Comparison of ENCODE assay signal across 29 cellular contexts in genomic region chr9:33184947-33185346, GRCh38. TPM values are rescaled to one million over a fixed set of nuclear protein-coding genes. Genes with fewer than 3 reads are reported as not detected.
DNase-seq lines count a peak whose midpoint lies in the region; ATAC-seq, FAIRE-seq and TF ChIP-seq lines count a peak whose summit lies in the region.
"Had no signal": no experiment of that assay in that cellular context is flagged by ENCODE, and none has a peak within 500 bp of the region (broad histone marks: within the 10 kb centered on the region; RNA-seq: fewer than 3 reads in every experiment).

No MANE protein-coding gene starts in this region.

- H2AFZ ChIP-seq in keratinocyte (ENCODE audit: control insufficient read depth, low read length), result peak overlapping the region; percentile 72
- H2AFZ ChIP-seq: parathyroid adenoma had no signal

- no peaks in the 10 kb centered on the region for H4K20me1 ChIP-seq in keratinocyte (ENCODE audit: control insufficient read depth, extremely low read depth, insufficient read depth, low read length)

- dilution Hi-C loops in keratinocyte (cut with MboI; ENCODE audit: extremely low pct_ligation_motif_present, low sequenced_read_pairs), result no loop called here

- ATAC-seq in GM19395 (IDR thresholded peaks at IDR 0.05; ENCODE audit: unreplicated experiment), result no peak
- ATAC-seq: gastroesophageal sphincter, GM12878, natural killer cell had no signal

- no peaks in the 10 kb centered on the region for H3K9me1 ChIP-seq in keratinocyte (ENCODE audit: control insufficient read depth, extremely low read depth, insufficient read depth, low read length)

- TF ChIP-seq CTCF in AG04450 (IDR thresholded peaks at IDR 0.05; ENCODE audit: low read depth, low read length) (no peak), keratinocyte (optimal IDR thresholded peaks at IDR 0.05 in 1 of 3, IDR thresholded peaks at IDR 0.05 in 1 of 3, conservative IDR thresholded peaks at IDR 0.05 in 1 of 3; ENCODE audit: extremely low read depth in 1 of 3, insufficient read depth in 2 of 3, low read length in 3 of 3) (no peak)

- H3K27ac ChIP-seq in AG04450 (ENCODE audit: low read depth, low read length) (peak overlapping the region; percentile 11), keratinocyte (ENCODE audit: control insufficient read depth, insufficient read depth, low read length) (peak overlapping the region; percentile 85)
- H3K27ac ChIP-seq: gastroesophageal sphincter, parathyroid adenoma, right lobe of liver, suprapubic skin had no signal

- DNase-seq in AG04450 (ENCODE audit: low read depth, low spot score) (no peak), NCI-H226 (peak; percentile 49), dedifferentiated amniotic fluid mesenchymal stem cell (ENCODE audit: extremely low spot score) (peak; percentile 86), keratinocyte (ENCODE audit: low read depth, low spot score) (no peak), ecto neural progenitor cell (ENCODE audit: low spot score) (no peak), NCI-H146 treated with DMSO at 0.1 percent for 48 hours (lab: John Stamatoyannopoulos, UW; ENCODE audit: unreplicated experiment) (no peak), LoVo (ENCODE audit: low spot score) (no peak)
- DNase-seq: activated CD4-positive, CD25-positive, alpha-beta regulatory T cell treated with anti-CD3 and anti-CD28 coated beads, Interleukin-2, amount 50 U/mL, for 72 hours; activated T-cell treated with anti-CD3 and anti-CD28 coated beads, Interleukin-2, amount 50 U/mL, for 48 hours; CD4-positive, CD25-positive, alpha-beta regulatory T cell; DMS153; GOT3; Kasumi-1; kidney glomerular epithelial cell; natural killer cell; NCI-H1105 treated with DMSO at 0.1 percent for 48 hours; NCI-H2081 treated with DMSO at 0.1 percent for 48 hours; NCI-H510A treated with DMSO at 0.1 percent for 48 hours; right lobe of liver; SHP77; stimulated activated CD4-positive, alpha-beta T cell treated with anti-CD3 and anti-CD28 coated beads, Interleukin-15, amount 100 ng/mL, for 24 hours; SW 1271 had no signal

- no peaks in the 10 kb centered on the region for H3K36me3 ChIP-seq in keratinocyte (ENCODE audit: control insufficient read depth in 2 of 2, extremely low read depth in 1 of 2, insufficient read depth in 2 of 2, low read length in 2 of 2)
- H3K36me3 ChIP-seq: gastroesophageal sphincter, right lobe of liver, suprapubic skin had no signal

- H3K9me3 ChIP-seq in AG04450 (ENCODE audit: control insufficient read depth, insufficient read depth, low read length) (no peaks in the 10 kb centered on the region), keratinocyte (ENCODE audit: control insufficient read depth, low read depth, low read length) (no peaks in the 10 kb centered on the region)
- H3K9me3 ChIP-seq: gastroesophageal sphincter, right lobe of liver, suprapubic skin had no signal

- H3K4me3 ChIP-seq in AG04450 (ENCODE audit: low read depth, low read length) (no peak overlapping the region), keratinocyte (ENCODE audit: control insufficient read depth in 2 of 3, extremely low read depth in 1 of 3, insufficient read depth in 2 of 3, low read depth in 1 of 3, low read length in 3 of 3) (peak overlapping the region in 1 of 3 experiments; percentile 1)
- H3K4me3 ChIP-seq: gastroesophageal sphincter, GM12878, right lobe of liver, suprapubic skin had no signal

- H3K27me3 ChIP-seq in AG04450 (ENCODE audit: control insufficient read depth, insufficient read depth, low read length) (no peaks in the 10 kb centered on the region), keratinocyte (ENCODE audit: control insufficient read depth, extremely low read depth, insufficient read depth, low read length) (no peaks in the 10 kb centered on the region)
- H3K27me3 ChIP-seq: gastroesophageal sphincter, right lobe of liver, suprapubic skin had no signal

- peaks cover 61% of the 10 kb centered on the region for H3K4me1 ChIP-seq in keratinocyte (ENCODE audit: control insufficient read depth, extremely low read depth, insufficient read depth, low read length)

- no peaks in the 10 kb centered on the region for H3K79me2 ChIP-seq in keratinocyte (ENCODE audit: control insufficient read depth, insufficient read depth, low read length)
- H3K79me2 ChIP-seq: parathyroid adenoma had no signal

- H3K4me2 ChIP-seq in keratinocyte (ENCODE audit: control insufficient read depth, extremely low read depth, insufficient read depth, low read depth, low read length), result peak overlapping the region; percentile 43

- POLR2A ChIA-PET in AG04450 (lab: Yijun Ruan, JAX), result no interaction called here

- CTCF ChIA-PET in AG04450 (lab: Charles Lee), result no interaction called here

- peak; percentile 80 for FAIRE-seq in keratinocyte (lab: Jason Lieb, UNC)
- FAIRE-seq: astrocyte, endometrium, GM12878 had no signal

- peak overlapping the region; percentile 58 for H3K9ac ChIP-seq in keratinocyte (ENCODE audit: control insufficient read depth, extremely low read depth, insufficient read depth, low read length)
- H3K9ac ChIP-seq: parathyroid adenoma had no signal

RNA-seq across cellular contexts. Expression of gene B4GALT1, which starts 17.8 kb away (rescaled TPM):
- polyA plus RNA-seq in AG04450 (2011; rRNA removed), result 55.3 and 57.0 TPM in 2 replicates
- polyA minus RNA-seq in AG04450 (2011; rRNA and poly(A)+ RNA removed), result 64.4 and 70.9 TPM in 2 replicates
- 54.3 to 82.9 TPM (median 55.1 TPM) in 3 replicates for polyA plus RNA-seq in keratinocyte
- polyA plus RNA-seq in keratinocyte (2011; ENCODE audit: low read depth), result 9.5 TPM
- 57.6 and 65.9 TPM in 2 replicates for polyA plus RNA-seq in keratinocyte (2011; cell fraction: cytosol; rRNA removed)
- 114 and 120 TPM in 2 replicates for polyA plus RNA-seq in keratinocyte (2011; cell fraction: nucleus; rRNA removed)
- 60.2 and 84.0 TPM in 2 replicates for polyA plus RNA-seq in keratinocyte (2012; ENCODE audit: low replicate concordance)
- 112 to 184 TPM (median 118 TPM) in 3 replicates for polyA minus RNA-seq in keratinocyte
- 89.8 TPM for polyA minus RNA-seq in keratinocyte (2011; cell fraction: cytosol; rRNA and poly(A)+ RNA removed)
- polyA minus RNA-seq in keratinocyte (2011; cell fraction: nucleus; rRNA and poly(A)+ RNA removed), result 109 and 160 TPM in 2 replicates

RNA-seq across cellular contexts. Expression of gene SPINK4, which starts 55.0 kb away (rescaled TPM):
- polyA plus RNA-seq in AG04450 (2011; rRNA removed) (not detected in 2 replicates), keratinocyte (0.85 TPM in 1 of 3 replicates, not detected in the others)
- polyA minus RNA-seq in AG04450 (2011; rRNA and poly(A)+ RNA removed), result not detected in 2 replicates
- polyA plus RNA-seq in keratinocyte (2011; ENCODE audit: low read depth), result not detected
- not detected in 2 replicates for polyA plus RNA-seq in keratinocyte (2011; cell fraction: cytosol; rRNA removed)
- polyA plus RNA-seq in keratinocyte (2011; cell fraction: nucleus; rRNA removed), result not detected in 2 replicates
- 3.1 TPM in 1 of 2 replicates, not detected in the other for polyA plus RNA-seq in keratinocyte (2012; ENCODE audit: low replicate concordance)
- not detected in 3 replicates for polyA minus RNA-seq in keratinocyte
- polyA minus RNA-seq in keratinocyte (2011; cell fraction: cytosol; rRNA and poly(A)+ RNA removed), result 26.5 TPM
- polyA minus RNA-seq in keratinocyte (2011; cell fraction: nucleus; rRNA and poly(A)+ RNA removed), result 3.7 and 5.7 TPM in 2 replicates
- polyA plus RNA-seq: CD4-positive, CD25-positive, alpha-beta regulatory T cell; GM12878 had no signal

Comparison
In these comparisons a context has a peak if more than half of its experiments do, and no peak if none do; other contexts are left out.
1. DNase-seq: peak in NCI-H226 (single experiment) and dedifferentiated amniotic fluid mesenchymal stem cell (single experiment); none in AG04450 (single experiment), keratinocyte (single experiment), ecto neural progenitor cell (single experiment), NCI-H146 treated with DMSO at 0.1 percent for 48 hours (single experiment) and LoVo (single experiment).